Comparison of ENCODE assay signal across 12 cellular contexts in the genomic region with DNA sequence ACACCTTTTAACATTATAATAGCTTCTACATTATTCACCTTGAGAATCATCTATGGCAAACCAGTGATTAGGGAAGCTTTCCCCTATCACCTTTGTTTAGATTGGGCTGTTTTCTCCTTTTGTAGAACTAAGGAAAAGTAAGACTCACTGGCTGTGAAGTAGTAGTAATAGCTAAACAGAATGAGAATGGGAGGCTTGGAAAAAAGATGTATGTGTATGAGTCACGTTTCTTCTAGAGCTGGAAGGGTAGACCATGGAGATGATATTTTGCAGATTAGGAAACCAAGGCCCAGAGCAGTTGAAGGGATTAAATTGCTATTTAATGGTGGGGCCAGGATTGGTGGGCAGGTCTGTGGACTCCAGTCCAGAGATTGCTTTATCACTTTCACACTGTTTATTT. TPM values are rescaled to one million over a fixed set of nuclear protein-coding genes. Genes with fewer than 3 reads are reported as not detected.
DNase-seq lines count a peak whose midpoint lies in the region; ATAC-seq, FAIRE-seq and TF ChIP-seq lines count a peak whose summit lies in the region.
"Had no signal": no experiment of that assay in that cellular context is flagged by ENCODE, and none has a peak within 500 bp of the region (broad histone marks: within the 10 kb centered on the region; RNA-seq: fewer than 3 reads in every experiment).

No MANE protein-coding gene starts in this region.

- no peaks in the 10 kb centered on the region for H3K36me3 Mint-ChIP-seq in progenitor cell of endocrine pancreas (ENCODE audit: insufficient read depth)
- no peaks in the 10 kb centered on the region for H3K36me3 Mint-ChIP-seq in natural killer cell

- H3K4me1 ChIP-seq in DND-41 (ENCODE audit: insufficient read depth, low read length) (peaks cover 32% of the 10 kb centered on the region), endothelial cell of umbilical vein (ENCODE audit: control insufficient read depth, extremely low read depth, insufficient read depth, low read length) (peaks cover 18% of the 10 kb centered on the region)

- H2AFZ ChIP-seq in DND-41 (ENCODE audit: low read depth, low read length): no peak overlapping the region
- no peak overlapping the region for H2AFZ ChIP-seq in endothelial cell of umbilical vein (ENCODE audit: low read depth, low read length)

- no peak for ATAC-seq in DND-41 (ENCODE audit: insufficient read depth, low read depth)
- ATAC-seq in natural killer cell: no peak
- ATAC-seq in HG03442 (IDR thresholded peaks at IDR 0.05; ENCODE audit: unreplicated experiment): no peak
- ATAC-seq in GM18520 (IDR thresholded peaks at IDR 0.05; ENCODE audit: unreplicated experiment): no peak

- H3K4me1 Mint-ChIP-seq in progenitor cell of endocrine pancreas (ENCODE audit: low read depth): peaks cover 35% of the 10 kb centered on the region
- H3K4me1 Mint-ChIP-seq in natural killer cell: peaks cover 40 to 41% of the 10 kb centered on the region in 2 donors

- H3K9me3 ChIP-seq in DND-41 (ENCODE audit: insufficient read depth, low read length, severe bottlenecking) (no peaks in the 10 kb centered on the region), endothelial cell of umbilical vein (replicated peaks; ENCODE audit: control insufficient read depth, insufficient read depth, low read length) (no peaks in the 10 kb centered on the region)
- H3K9me3 ChIP-seq: neutrophil had no signal

- DNase-seq in DND-41 (no peak), NCI-H82 (lab: John Stamatoyannopoulos, UW) (peak; percentile 53), endothelial cell of umbilical vein (ENCODE audit: low read depth, low spot score) (peak; percentile 9), progenitor cell of endocrine pancreas (ENCODE audit: low spot score, unreplicated experiment) (no peak), natural killer cell (no peak), DMS153 treated with DMSO at 0.1 percent for 48 hours (lab: John Stamatoyannopoulos, UW; ENCODE audit: unreplicated experiment) (no peak)
- DNase-seq: NCI-H1092 had no signal

- peaks cover 18% of the 10 kb centered on the region; the same call in 1 of the 2 replicates for H4K20me1 ChIP-seq in DND-41 (ENCODE audit: insufficient read depth, low read length)
- peaks cover 17% of the 10 kb centered on the region for H4K20me1 ChIP-seq in endothelial cell of umbilical vein (replicated peaks; ENCODE audit: control insufficient read depth, extremely low read depth, insufficient read depth, low read length)

- FAIRE-seq in endothelial cell of umbilical vein (lab: Jason Lieb, UNC): no peak
- FAIRE-seq: frontal cortex, GM19239 had no signal

- CTCF ChIA-PET in endothelial cell of umbilical vein (lab: Charles Lee): interaction anchor here (0.9 to 2.1 kb wide), 6 partner anchors 10 to 176 kb away, joined by 3 to 9 read pairs (median 5); no protein-coding TSS in a partner anchor

- H3K4me3 Mint-ChIP-seq in progenitor cell of endocrine pancreas (ENCODE audit: low read depth): peak overlapping the region; percentile 32
- no peak overlapping the region for H3K4me3 Mint-ChIP-seq in natural killer cell

- dilution Hi-C loops in endothelial cell of umbilical vein (cut with MboI; ENCODE audit: extremely low pct_ligation_motif_present, low sequenced_read_pairs): no loop called here

- TF ChIP-seq CTCF in DND-41 (IDR thresholded peaks at IDR 0.05; ENCODE audit: borderline replicate concordance, extremely low read depth, low read length, poor library complexity, severe bottlenecking) (no peak), endothelial cell of umbilical vein (IDR thresholded peaks at IDR 0.05; ENCODE audit: extremely low read depth in 1 of 2, insufficient read depth in 1 of 2, low read depth in 1 of 2, low read length in 2 of 2) (no peak), progenitor cell of endocrine pancreas (IDR thresholded peaks at IDR 0.05; ENCODE audit: unreplicated experiment) (no peak), natural killer cell (IDR thresholded peaks at IDR 0.05) (no peak)

- H3K4me3 ChIP-seq in DND-41 (ENCODE audit: low read depth in 1 of 2, low read length in 2 of 2): no peak overlapping the region
- no peak overlapping the region for H3K4me3 ChIP-seq in endothelial cell of umbilical vein (replicated peaks in 1 of 3; ENCODE audit: insufficient read depth in 1 of 3, low read depth in 1 of 3, low read length in 3 of 3)

- H3K27me3 Mint-ChIP-seq in progenitor cell of endocrine pancreas: no peaks in the 10 kb centered on the region
- no peaks in the 10 kb centered on the region for H3K27me3 Mint-ChIP-seq in natural killer cell (ENCODE audit: low read depth in 2 of 2)

- H3K27me3 ChIP-seq in DND-41 (ENCODE audit: insufficient read depth, low read length, poor library complexity) (no peaks in the 10 kb centered on the region), endothelial cell of umbilical vein (ENCODE audit: control insufficient read depth in 2 of 2, insufficient read depth in 2 of 2, low read length in 2 of 2) (no peaks in the 10 kb centered on the region)
- H3K27me3 ChIP-seq: neutrophil had no signal

- H3K79me2 ChIP-seq in DND-41 (ENCODE audit: insufficient read depth, low read length): peaks cover 70% of the 10 kb centered on the region
- H3K79me2 ChIP-seq in endothelial cell of umbilical vein (ENCODE audit: control insufficient read depth, insufficient read depth, low read length): peaks cover 66% of the 10 kb centered on the region

- POLR2A ChIA-PET in endothelial cell of umbilical vein (lab: Charles Lee): no interaction called here

- H3K4me2 ChIP-seq in DND-41 (ENCODE audit: insufficient read depth, low read length): peak overlapping the region; percentile 95
- H3K4me2 ChIP-seq in endothelial cell of umbilical vein (ENCODE audit: insufficient read depth, low read length): peak overlapping the region; percentile 98

- intact Hi-C loops in endothelial cell of umbilical vein (cut with micrococcal nuclease) (no loop called here), natural killer cell (cut with micrococcal nuclease) (no loop called here)

- H3K9me1 ChIP-seq in endothelial cell of umbilical vein (replicated peaks; ENCODE audit: control insufficient read depth, extremely low read depth, insufficient read depth, low read length): no peaks in the 10 kb centered on the region

- H3K36me3 ChIP-seq in DND-41 (ENCODE audit: insufficient read depth, low read length): no peaks in the 10 kb centered on the region
- no peaks in the 10 kb centered on the region for H3K36me3 ChIP-seq in endothelial cell of umbilical vein (ENCODE audit: control insufficient read depth in 2 of 2, extremely low read depth in 1 of 2, insufficient read depth in 2 of 2, low read length in 2 of 2)
- H3K36me3 ChIP-seq: neutrophil had no signal

- no peak for TF ChIP-seq POLR2A in endothelial cell of umbilical vein (IDR thresholded peaks at IDR 0.05; ENCODE audit: low read depth, low read length)

- no peak overlapping the region for H3K9ac ChIP-seq in DND-41 (ENCODE audit: low read depth, low read length)
- H3K9ac ChIP-seq in endothelial cell of umbilical vein (replicated peaks; ENCODE audit: extremely low read depth, insufficient read depth, low read length): no peak overlapping the region

- H3K27ac ChIP-seq in DND-41 (ENCODE audit: low read length) (no peak overlapping the region), endothelial cell of umbilical vein (ENCODE audit: insufficient read depth, low read depth, low read length) (no peak overlapping the region)
- H3K27ac ChIP-seq: neutrophil had no signal

- H3K9me3 Mint-ChIP-seq in progenitor cell of endocrine pancreas (ENCODE audit: low read depth) (no peaks in the 10 kb centered on the region), natural killer cell (no peaks in the 10 kb centered on the region)

- H3K27ac Mint-ChIP-seq in progenitor cell of endocrine pancreas (no peak overlapping the region), natural killer cell (no peak overlapping the region)

- BruUV-seq in endothelial cell of umbilical vein (replicated peaks; lab: Mats Ljungman, UMichigan): no TSS peak

TF ChIP-seq in endothelial cell of umbilical vein, 7 proteins besides CTCF, POLR2A, EP300 and RAD21:
- no peak for TF ChIP-seq MYC (IDR thresholded peaks at IDR 0.05; ENCODE audit: low read depth, low read length)
- peak; percentile 32 for TF ChIP-seq FOS (IDR thresholded peaks at IDR 0.05; ENCODE audit: borderline replicate concordance, insufficient read depth, low read length)
TF ChIP-seq in endothelial cell of umbilical vein: peak in this region for 1.

RNA-seq across cellular contexts. Expression of a gene that starts 2.1 kb away (rescaled TPM):
- total RNA-seq in endothelial cell of umbilical vein: 9.0 and 9.3 TPM in 2 replicates
- polyA plus RNA-seq in endothelial cell of umbilical vein: 3.6 and 4.4 TPM in 2 replicates
- 4.6 and 4.9 TPM in 2 replicates for polyA plus RNA-seq in endothelial cell of umbilical vein (2011; cell fraction: cytosol; rRNA removed)
- 5.0 and 5.3 TPM in 2 replicates for polyA plus RNA-seq in endothelial cell of umbilical vein (2011; cell fraction: nucleus; rRNA removed)
- 6.1 and 7.5 TPM in 2 replicates for polyA plus RNA-seq in endothelial cell of umbilical vein (2012)
- 13.8 and 14.9 TPM in 2 replicates for polyA minus RNA-seq in endothelial cell of umbilical vein
- polyA minus RNA-seq in endothelial cell of umbilical vein (2011; cell fraction: cytosol; rRNA and poly(A)+ RNA removed): 8.1 TPM
- 10.9 and 14.4 TPM in 2 replicates for polyA minus RNA-seq in endothelial cell of umbilical vein (2011; cell fraction: nucleus; rRNA and poly(A)+ RNA removed)
- 16.6 and 17.3 TPM in 2 replicates for total RNA-seq in progenitor cell of endocrine pancreas
- total RNA-seq in natural killer cell: 10 to 100 TPM in 2 of 3 donors, 1 to 10 TPM in 1; 9.9 to 15.9 (median 12.7) TPM

Comparison
In these comparisons a context has a peak if more than half of its experiments do, and no peak if none do; other contexts are left out.
1. DNase-seq: peak in NCI-H82 (single experiment) and endothelial cell of umbilical vein (single experiment); none in DND-41 (single experiment), progenitor cell of endocrine pancreas (single experiment), natural killer cell (single experiment) and DMS153 treated with DMSO at 0.1 percent for 48 hours (single experiment).